Comparison of ENCODE assay signal across 23 cellular contexts in the genomic region with DNA sequence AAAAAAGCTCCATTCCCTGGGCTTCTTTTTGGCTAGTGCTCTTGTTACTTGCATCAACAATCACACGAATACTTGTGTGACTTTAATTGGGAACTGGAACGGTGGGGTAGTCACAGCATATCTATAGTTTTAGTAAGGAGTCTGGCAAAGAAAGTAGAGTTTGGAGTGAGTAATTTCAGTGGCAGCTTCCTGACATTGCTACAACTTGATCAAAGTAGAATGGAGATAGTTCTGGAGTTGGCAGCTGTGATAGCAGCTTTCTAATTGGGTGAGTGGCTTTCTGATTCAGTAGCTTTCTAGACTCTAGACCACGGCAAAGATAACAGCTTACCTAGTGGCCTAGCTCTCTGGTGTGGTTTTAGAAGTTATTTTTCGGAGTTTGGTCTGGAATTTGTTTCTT.
A peak's percentile ranks its signal among the peaks of the same experiment; 100 is the strongest.
DNase-seq lines count a peak whose midpoint lies in the region; ATAC-seq and TF ChIP-seq lines count a peak whose summit lies in the region.
"Had no signal": no experiment of that assay in that cellular context is flagged by ENCODE, and none has a peak within 500 bp of the region (broad histone marks: within the 10 kb centered on the region; RNA-seq: fewer than 3 reads in every experiment).

No MANE protein-coding gene starts in this region.

- H3K14ac ChIP-seq in H9 (ENCODE audit: insufficient read depth, low read length): no peak overlapping the region

- H2AFZ ChIP-seq in ACC112 (ENCODE audit: low read length, unreplicated experiment): no peak overlapping the region
- no peak overlapping the region for H2AFZ ChIP-seq in H9 (ENCODE audit: low read length)

- no peaks in the 10 kb centered on the region for H3K36me3 ChIP-seq in ACC112 (ENCODE audit: insufficient read depth, low read length)
- H3K36me3 ChIP-seq: cardiac muscle cell, SJSA1 had no signal

- no peaks in the 10 kb centered on the region for H3K27me3 ChIP-seq in ACC112 (ENCODE audit: insufficient read depth, low read length)
- no peaks in the 10 kb centered on the region for H3K27me3 ChIP-seq in H9 (ENCODE audit: insufficient read depth, low read length)
- H3K27me3 ChIP-seq: cardiac muscle cell, dorsolateral prefrontal cortex, SJSA1 had no signal

- H3K4me1 ChIP-seq in ACC112 (ENCODE audit: control insufficient read depth, insufficient read depth, low read length, unreplicated experiment) (no peaks in the 10 kb centered on the region), H9 (ENCODE audit: insufficient read depth, low read length) (no peaks in the 10 kb centered on the region)
- H3K4me1 ChIP-seq: SJSA1 had no signal

- in situ Hi-C loops in astrocyte of the spinal cord (cut with HindIII; ENCODE audit: low sequenced_read_pairs): no loop called here

- no peaks in the 10 kb centered on the region for H3K79me1 ChIP-seq in H9 (ENCODE audit: insufficient read depth, low read depth, low read length, poor library complexity, severe bottlenecking)

- H2BK20ac ChIP-seq in H9 (ENCODE audit: low read depth, low read length, poor library complexity, severe bottlenecking): no peak overlapping the region

- WGBS in H9 (ENCODE audit: extremely low coverage, insufficient read length, low lambda C conversion rate): no CpG with 5 or more reads among the region's 4 CpGs

- no peak overlapping the region for H4K91ac ChIP-seq in H9 (ENCODE audit: insufficient read length, low read depth, low read length)

- H3K36me3 Mint-ChIP-seq in H9 (ENCODE audit: insufficient read depth in 1 of 3, low read depth in 3 of 3): no peaks in the 10 kb centered on the region
- H3K36me3 Mint-ChIP-seq: activated naive CD8-positive, alpha-beta T cell treated with anti-CD3 and anti-CD28 coated beads for 36 hours; type B pancreatic cell; WTC11 had no signal

- H4K5ac ChIP-seq in H9 (ENCODE audit: insufficient read length, low read depth, low read length): no peak overlapping the region

- no peaks in the 10 kb centered on the region for H3K9me3 Mint-ChIP-seq in H9
- H3K9me3 Mint-ChIP-seq: WTC11 had no signal

- no peak overlapping the region for H3T11ph ChIP-seq in H9 (ENCODE audit: low read length)

- H4K20me1 ChIP-seq in H9 (ENCODE audit: control insufficient read depth, insufficient read depth, insufficient read length): no peaks in the 10 kb centered on the region

- no peak overlapping the region for H3K4me3 ChIP-seq in ACC112 (ENCODE audit: low read depth, low read length)
- H3K4me3 ChIP-seq in astrocyte of the spinal cord (ENCODE audit: low read depth, low read length): no peak overlapping the region
- H3K4me3 ChIP-seq: cardiac muscle cell, dorsolateral prefrontal cortex, K562, SJSA1 had no signal

- no peak overlapping the region for H3K18ac ChIP-seq in H9 (ENCODE audit: insufficient read length, low read depth, low read length)

- H3K9ac ChIP-seq in H9 (ENCODE audit: extremely low read depth, insufficient read length, low read length): no peak overlapping the region

- H3K27ac Mint-ChIP-seq in H9: no peak overlapping the region
- H3K27ac Mint-ChIP-seq: activated naive CD8-positive, alpha-beta T cell treated with anti-CD3 and anti-CD28 coated beads for 36 hours; stimulated activated naive CD8-positive, alpha-beta T cell treated with anti-CD3 and anti-CD28 coated beads, Interleukin-15, Interleukin-2, amounts not matched to agents 100 ng/mL and 50 ng/mL, for 24 hours; type B pancreatic cell; WTC11 had no signal

- no peaks in the 10 kb centered on the region for H3K9me3 ChIP-seq in H9 (ENCODE audit: control insufficient read depth, low read depth, low read length)
- H3K9me3 ChIP-seq: SJSA1 had no signal

- no peak overlapping the region for H3K4ac ChIP-seq in H9 (ENCODE audit: low read depth, low read length)

- H2BK15ac ChIP-seq in H9 (ENCODE audit: low read depth, low read length): no peak overlapping the region

- no peak overlapping the region for H2BK5ac ChIP-seq in H9 (ENCODE audit: insufficient read length, low read length)

- H3K23ac ChIP-seq in H9 (ENCODE audit: insufficient read length, low read depth, low read length): no peak overlapping the region

- H3K27ac ChIP-seq in ACC112 (ENCODE audit: low read depth, low read length) (peak overlapping the region; percentile 24; the same call in 1 of the 2 replicates), H9 (ENCODE audit: insufficient read length, low read depth, low read length) (no peak overlapping the region)
- H3K27ac ChIP-seq: 22Rv1, cardiac muscle cell, dorsolateral prefrontal cortex, SJSA1 had no signal

- H3K4me3 Mint-ChIP-seq in H9: no peak overlapping the region
- H3K4me3 Mint-ChIP-seq: activated naive CD8-positive, alpha-beta T cell treated with anti-CD3 and anti-CD28 coated beads for 36 hours; stimulated activated naive CD8-positive, alpha-beta T cell treated with anti-CD3 and anti-CD28 coated beads, Interleukin-15, Interleukin-2, amounts not matched to agents 100 ng/mL and 50 ng/mL, for 24 hours; type B pancreatic cell; WTC11 had no signal

- H3K27me3 Mint-ChIP-seq in H9 (ENCODE audit: low read depth): peaks cover 1% of the 10 kb centered on the region; the same call in 1 of the 2 replicates
- H3K27me3 Mint-ChIP-seq: activated naive CD8-positive, alpha-beta T cell treated with anti-CD3 and anti-CD28 coated beads for 36 hours; stimulated activated naive CD8-positive, alpha-beta T cell treated with anti-CD3 and anti-CD28 coated beads, Interleukin-15, Interleukin-2, amounts not matched to agents 100 ng/mL and 50 ng/mL, for 24 hours; type B pancreatic cell had no signal

- H3K79me2 ChIP-seq in ACC112 (ENCODE audit: control insufficient read depth, insufficient read depth, low read length, unreplicated experiment) (no peaks in the 10 kb centered on the region), H9 (ENCODE audit: insufficient read depth, low read length) (no peaks in the 10 kb centered on the region)

- H2BK12ac ChIP-seq in H9 (ENCODE audit: insufficient read length, low read depth, low read length): no peak overlapping the region

- H3K23me2 ChIP-seq in H9 (ENCODE audit: insufficient read length, low read depth, low read length, poor library complexity, severe bottlenecking): no peaks in the 10 kb centered on the region

- no peak overlapping the region for H2AK5ac ChIP-seq in H9 (ENCODE audit: insufficient read length, low read length)

- H3K4me2 ChIP-seq in H9 (ENCODE audit: insufficient read depth, insufficient read length, low read length): no peak overlapping the region

- peaks cover 7 to 8% of the 10 kb centered on the region in 2 experiments for H3K4me1 Mint-ChIP-seq in H9
- H3K4me1 Mint-ChIP-seq: activated naive CD8-positive, alpha-beta T cell treated with anti-CD3 and anti-CD28 coated beads for 36 hours had no signal

- ATAC-seq in left lobe of liver: no peak
- ATAC-seq: K562, PC-3, sciatic nerve, WTC11 had no signal

- TF ChIP-seq CTCF in astrocyte of the spinal cord (IDR thresholded peaks at IDR 0.05; ENCODE audit: low read depth, low read length) (no peak), H9 (conservative IDR thresholded peaks at IDR 0.05) (no peak)

- no peak overlapping the region for H4K8ac ChIP-seq in H9 (replicated peaks; ENCODE audit: insufficient read length, low read depth, low read length)

- no peak overlapping the region for H2BK120ac ChIP-seq in H9 (ENCODE audit: low read depth, low read length, poor library complexity, severe bottlenecking)

- peak; percentile 64 for DNase-seq in HS-27A (ENCODE audit: low read depth)
- peak; percentile 11 for DNase-seq in astrocyte of the spinal cord (ENCODE audit: low read depth, low spot score)
- DNase-seq in iris pigment epithelial cell (ENCODE audit: low read depth): peak; percentile 7
- no peak for DNase-seq in left lobe of liver (ENCODE audit: low spot score)
- no peak for DNase-seq in cerebellar cortex (ENCODE audit: low spot score)
- no peak for DNase-seq in activated CD8-positive, alpha-beta memory T cell treated with anti-CD3 and anti-CD28 coated beads, Interleukin-2, amount 50 U/mL, for 4 hours
- no peak for DNase-seq in H9
- DNase-seq: activated CD8-positive, alpha-beta memory T cell treated with anti-CD3 and anti-CD28 coated beads for 24 hours; activated naive CD8-positive, alpha-beta T cell treated with anti-CD3 and anti-CD28 coated beads for 36 hours; dorsolateral prefrontal cortex; NCI-H187; NCI-H226; PC-3; stimulated activated CD4-positive, alpha-beta T cell treated with anti-CD3 and anti-CD28 coated beads, Interleukin-1b, Interleukin-23, amount 100 ng/mL, for 48 hours had no signal

- H3K56ac ChIP-seq in H9 (ENCODE audit: insufficient read length, low read depth, low read length): no peak overlapping the region

Comparison
In these comparisons a context has a peak if more than half of its experiments do, and no peak if none do; other contexts are left out.
1. DNase-seq: peak in HS-27A (single experiment), astrocyte of the spinal cord (single experiment) and iris pigment epithelial cell (single experiment); none in left lobe of liver (single experiment), cerebellar cortex (single experiment), activated CD8-positive, alpha-beta memory T cell treated with anti-CD3 and anti-CD28 coated beads, Interleukin-2, amount 50 U/mL, for 4 hours (single experiment) and H9 (single experiment).